In genomic region chr1:33181038-33181861, GRCh38 we compare ENCODE assay signal across 8 cellular contexts. TPM values are rescaled to one million over a fixed set of nuclear protein-coding genes. Genes with fewer than 3 reads are reported as not detected.
DNase-seq lines count a peak whose midpoint lies in the region; ATAC-seq, FAIRE-seq and TF ChIP-seq lines count a peak whose summit lies in the region.

No MANE protein-coding gene starts in this region.

- peaks cover 3 to 6% of the 10 kb centered on the region in 2 donors for H3K27me3 Mint-ChIP-seq in T-cell

- peaks cover 10% of the 10 kb centered on the region; the same call in 1 of the 2 replicates for H3K4me1 ChIP-seq in HUES48 (ENCODE audit: control insufficient read depth, insufficient read depth, low read length)

- no peaks in the 10 kb centered on the region for H3K9me3 ChIP-seq in HUES48 (ENCODE audit: control insufficient read depth, insufficient read depth, low read length)

- peak; percentile 28 for ATAC-seq in GM19397 (IDR thresholded peaks at IDR 0.05; ENCODE audit: unreplicated experiment)
- ATAC-seq in T-cell (replicated peaks in 1 of 4), result peak; percentile 50 to 62 (median 53)

- POLR2A ChIA-PET in BJ (lab: Charles Lee) (no interaction called here), T-cell (lab: Charles Lee) (interaction anchor here (0.5 to 1.0 kb wide), 7 partner anchors 54 to 870 kb away, joined by 3 to 6 read pairs (median 3); partner anchors contain the start of gene RNF19B (in 1 of the 2))

- H3K4me1 Mint-ChIP-seq in T-cell, result peaks cover 32 to 38% (median 34%) of the 10 kb centered on the region in 3 donors

- H3K36me3 Mint-ChIP-seq in T-cell, result no peaks in the 10 kb centered on the region

- DNase-seq in BJ (ENCODE audit: low read depth) (no peak), T-cell (peak in 30 of 34 experiments; percentile 6 to 60 (median 22)), bronchial epithelial cell (ENCODE audit: low read depth) (peak; percentile 20), kidney tubule cell (ENCODE audit: low spot score) (peak; percentile 40), NK-92 (lab: John Stamatoyannopoulos, UW; ENCODE audit: unreplicated experiment) (no peak)
- DNase-seq in stimulated activated CD4-positive, alpha-beta T cell treated with anti-CD3 and anti-CD28 coated beads, Interleukin-2, amount 100 ng/mL, for 4 hours (ENCODE audit: low read depth), result peak; percentile 5

- H3K4me3 Mint-ChIP-seq in T-cell, result peak overlapping the region; percentile 84 to 90 (median 85)

- H3K9me3 Mint-ChIP-seq in T-cell, result no peaks in the 10 kb centered on the region

- H3K36me3 ChIP-seq in BJ (ENCODE audit: control insufficient read depth, insufficient read depth, low read length) (no peaks in the 10 kb centered on the region; the same call in 1 of the 2 replicates), HUES48 (ENCODE audit: control insufficient read depth, insufficient read depth, low read length) (no peaks in the 10 kb centered on the region), bronchial epithelial cell (ENCODE audit: control insufficient read depth, insufficient read depth, low read length) (no peaks in the 10 kb centered on the region)

- peak overlapping the region; percentile 85 to 86 for H3K27ac Mint-ChIP-seq in T-cell

- TF ChIP-seq CTCF in BJ (IDR thresholded peaks at IDR 0.05; ENCODE audit: insufficient read depth, low read depth, low read length) (no peak), bronchial epithelial cell (IDR thresholded peaks at IDR 0.05; ENCODE audit: insufficient read depth, low read length, severe bottlenecking) (no peak)

- H3K4me3 ChIP-seq in BJ (ENCODE audit: low read depth, low read length) (peak overlapping the region; percentile 70), HUES48 (ENCODE audit: low read depth, low read length) (peak overlapping the region; percentile 69), bronchial epithelial cell (ENCODE audit: low read depth, low read length) (peak overlapping the region; percentile 70)

- no peak for FAIRE-seq in bronchial epithelial cell (lab: Jason Lieb, UNC)

- H3K27ac ChIP-seq in HUES48 (ENCODE audit: low read depth, low read length), result no peak overlapping the region

- H3K9ac ChIP-seq in HUES48 (ENCODE audit: low read depth, low read length), result no peak overlapping the region

- H3K27me3 ChIP-seq in BJ (ENCODE audit: control insufficient read depth, insufficient read depth, low read length) (peaks cover 2% of the 10 kb centered on the region; the same call in 1 of the 2 replicates), HUES48 (ENCODE audit: control insufficient read depth, insufficient read depth, low read length) (no peaks in the 10 kb centered on the region; the same call in 1 of the 2 replicates), bronchial epithelial cell (ENCODE audit: control insufficient read depth, insufficient read depth, low read length) (no peaks in the 10 kb centered on the region)

- CTCF ChIA-PET in BJ (lab: Yijun Ruan, JAX) (interaction anchor here (0.6 to 1.8 kb wide), 9 partner anchors 8 to 127 kb away, joined by 3 to 8 read pairs (median 3); no protein-coding TSS in a partner anchor), T-cell (lab: Charles Lee) (interaction anchor here (0.6 to 2.0 kb wide), 3 partner anchors 41 to 54 kb away, joined by 3 to 24 read pairs (median 3); no protein-coding TSS in a partner anchor)

RNA-seq across cellular contexts. Expression of gene TRIM62, which starts 0.6 kb away (rescaled TPM):
- 3.0 and 5.2 TPM in 2 replicates for polyA plus RNA-seq in BJ (2011; rRNA removed)
- polyA minus RNA-seq in BJ (2011; rRNA and poly(A)+ RNA removed), result 2.4 and 7.2 TPM in 2 replicates
- total RNA-seq in T-cell, result 10 to 100 TPM; 20.3 to 31.8 (median 24.3) TPM
- 0.79 and 2.0 TPM in 2 replicates for total RNA-seq in bronchial epithelial cell

Comparison
In these comparisons a context has a peak if more than half of its experiments do, and no peak if none do; other contexts are left out.
1. DNase-seq: peak in T-cell (30 of 34), bronchial epithelial cell (single experiment), kidney tubule cell (single experiment) and stimulated activated CD4-positive, alpha-beta T cell treated with anti-CD3 and anti-CD28 coated beads, Interleukin-2, amount 100 ng/mL, for 4 hours (single experiment); none in BJ (single experiment) and NK-92 (single experiment).
2. Peak in every context shown above with its lines, with median percentiles within 50 percentile points of each other: H3K4me3 ChIP-seq.